Comparison of ENCODE assay signal across 9 cellular contexts in the genomic region with DNA sequence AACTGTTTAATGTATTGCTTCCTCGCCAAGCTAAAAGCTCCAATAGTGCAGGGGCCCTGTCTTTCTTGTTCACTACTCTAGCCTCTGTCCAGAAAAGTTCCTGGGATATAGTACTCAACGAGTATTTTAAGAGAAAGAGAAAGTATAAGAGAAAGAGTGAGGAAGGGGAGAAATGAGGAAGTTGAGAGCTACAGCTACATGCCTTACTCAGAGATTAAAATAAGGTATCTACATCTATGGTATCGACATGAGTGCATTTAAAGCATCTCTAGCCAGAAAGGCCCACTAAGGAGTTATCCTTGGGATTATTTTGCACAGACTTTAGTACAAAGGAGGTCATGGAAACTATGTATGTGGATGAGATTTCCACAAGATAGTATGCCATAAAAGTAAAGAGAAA.
A peak's percentile ranks its signal among the peaks of the same experiment; 100 is the strongest.
DNase-seq lines count a peak whose midpoint lies in the region; ATAC-seq, FAIRE-seq and TF ChIP-seq lines count a peak whose summit lies in the region.
"Had no signal": no experiment of that assay in that cellular context is flagged by ENCODE, and none has a peak within 500 bp of the region (broad histone marks: within the 10 kb centered on the region; RNA-seq: fewer than 3 reads in every experiment).

No MANE protein-coding gene starts in this region.

- ATAC-seq in GM18505 (IDR thresholded peaks at IDR 0.05; ENCODE audit: unreplicated experiment) (peak; percentile 79), GM21619 (IDR thresholded peaks at IDR 0.05; ENCODE audit: unreplicated experiment) (peak; percentile 69), HG03469 (IDR thresholded peaks at IDR 0.05; ENCODE audit: unreplicated experiment) (peak; percentile 53)

- DNase-seq in germinal center (ENCODE audit: low spot score) (peak; percentile 19), NCI-H187 (lab: John Stamatoyannopoulos, UW) (no peak), HTR-8/SVneo (ENCODE audit: insufficient read length, low spot score) (no peak), DMS 273 treated with DMSO at 0.1 percent for 48 hours (lab: John Stamatoyannopoulos, UW) (no peak), DMS114 treated with DMSO at 0.1 percent for 48 hours (lab: John Stamatoyannopoulos, UW; ENCODE audit: unreplicated experiment) (no peak)
- DNase-seq: GDM1 had no signal

- no peak for TF ChIP-seq POLR2A in GM18505 (IDR thresholded peaks at IDR 0.05; ENCODE audit: borderline replicate concordance, extremely low read depth, insufficient read depth, insufficient read length)

- no peak for FAIRE-seq in HTR-8/SVneo (lab: Jason Lieb, UNC)
